23 cellular contexts compared by ENCODE assay signal in genomic region chr17:41489531-41489930, GRCh38. TPM values are rescaled to one million over a fixed set of nuclear protein-coding genes. Genes with fewer than 3 reads are reported as not detected.
A peak's percentile ranks its signal among the peaks of the same experiment; 100 is the strongest.
DNase-seq lines count a peak whose midpoint lies in the region; ATAC-seq and TF ChIP-seq lines count a peak whose summit lies in the region.
"Had no signal": no experiment of that assay in that cellular context is flagged by ENCODE, and none has a peak within 500 bp of the region (broad histone marks: within the 10 kb centered on the region; RNA-seq: fewer than 3 reads in every experiment).

KRT36 (minus strand) TSS chr17:41489910; CDS start chr17:41489864, 46 bp downstream.

- no peak within 1 kb of the TSS for H3K23ac ChIP-seq in IMR-90 (ENCODE audit: low read depth, low read length)

- H3K9me1 ChIP-seq in IMR-90 (ENCODE audit: insufficient read depth, low read length) = peaks cover 9% of the 10 kb centered on the region

- POLR2A ChIA-PET in IMR-90 (lab: Charles Lee; ENCODE audit: unreplicated experiment) = no interaction called here

- H3K56ac ChIP-seq in IMR-90 (ENCODE audit: extremely low read depth, insufficient read depth, low read length) = no peak within 1 kb of the TSS

- no peak within 1 kb of the TSS for H2BK120ac ChIP-seq in IMR-90 (ENCODE audit: low read depth, low read length)

- H3K4me1 ChIP-seq in BLaER1 treated with 17β-estradiol and CSF1 and Interleukin-3, amounts not matched to agents 10 nM and 100 nM = peaks cover 4 to 45% (median 16%) of the 10 kb centered on the region in 10 experiments; a peak in 16 of 20 replicates
- peaks cover 12% of the 10 kb centered on the region for H3K4me1 ChIP-seq in IMR-90 (ENCODE audit: control insufficient read depth, insufficient read depth, low read length)
- H3K4me1 ChIP-seq in neutrophil (ENCODE audit: control insufficient read depth in 1 of 2, insufficient read depth in 1 of 2, low read depth in 1 of 2, low read length in 1 of 2) = peaks cover 0 to 18% of the 10 kb centered on the region in 2 experiments
- H3K4me1 ChIP-seq: HAP-1 had no signal

- no peaks in the 10 kb centered on the region for H3K27me3 ChIP-seq in BLaER1 treated with 17β-estradiol and CSF1 and Interleukin-3, amounts not matched to agents 10 nM and 100 nM
- no peaks in the 10 kb centered on the region for H3K27me3 ChIP-seq in IMR-90 (ENCODE audit: control insufficient read depth, insufficient read depth, low read length)
- no peaks in the 10 kb centered on the region for H3K27me3 ChIP-seq in neutrophil

- H3K4me3 ChIP-seq in BLaER1 treated with 17β-estradiol and CSF1 and Interleukin-3, amounts not matched to agents 10 nM and 100 nM = no peak within 1 kb of the TSS
- no peak within 1 kb of the TSS for H3K4me3 ChIP-seq in IMR-90 (ENCODE audit: insufficient read depth, low read depth, low read length)
- no peak within 1 kb of the TSS for H3K4me3 ChIP-seq in neutrophil (ENCODE audit: low read depth in 1 of 2, low read length in 1 of 2)
- H3K4me3 ChIP-seq: GM23338, HAP-1 had no signal

- no peak within 1 kb of the TSS for H2BK5ac ChIP-seq in IMR-90 (ENCODE audit: low read depth, low read length, poor library complexity, severe bottlenecking)

- peak within 1 kb of the TSS in 4 of 11 experiments; percentile 6 to 71 (median 62); a peak in 7 of 22 replicates for H3K27ac ChIP-seq in BLaER1 treated with 17β-estradiol and CSF1 and Interleukin-3, amounts not matched to agents 10 nM and 100 nM
- H3K27ac ChIP-seq in IMR-90 (ENCODE audit: insufficient read depth, low read length) = no peak within 1 kb of the TSS
- H3K27ac ChIP-seq in neutrophil = peak within 1 kb of the TSS; percentile 56

- H3K9me3 Mint-ChIP-seq in activated T-helper 17 cell treated with anti-CD3 and anti-CD28 coated beads, Interleukin-2, amount 50 U/mL, for 72 hours = no peaks in the 10 kb centered on the region
- H3K9me3 Mint-ChIP-seq: GM23338 had no signal

- dilution Hi-C loops in IMR-90 (cut with HindIII; ENCODE audit: low sequenced_read_pairs, unreplicated experiment) = no loop called here

- no peak for TF ChIP-seq POLR2A in IMR-90 (IDR thresholded peaks at IDR 0.05; ENCODE audit: low read depth, low read length)

- H2AFZ ChIP-seq in IMR-90 (replicated peaks; ENCODE audit: low read length, poor library complexity) = no peak within 1 kb of the TSS
- H2AFZ ChIP-seq: GM23338 had no signal

- H3K9me3 ChIP-seq in BLaER1 treated with 17β-estradiol and CSF1 and Interleukin-3, amounts not matched to agents 10 nM and 100 nM (replicated peaks in 1 of 11) = no peaks in the 10 kb centered on the region
- H3K9me3 ChIP-seq in IMR-90 (ENCODE audit: control insufficient read depth, insufficient read depth, low read length) = no peaks in the 10 kb centered on the region
- H3K9me3 ChIP-seq in neutrophil = no peaks in the 10 kb centered on the region
- H3K9me3 ChIP-seq: HAP-1, SK-N-SH had no signal

- WGBS in IMR-90 (ENCODE audit: extremely low coverage in 2 of 2, insufficient read length in 1 of 2), 2 experiments = 88% methylated on average over 12 of the region's 12 CpGs; no CpG with 5 or more reads in 1 of the 2 experiments

- H3K4ac ChIP-seq in IMR-90 (ENCODE audit: low read depth, low read length) = no peak within 1 kb of the TSS; the same call in 1 of the 2 replicates

- in situ Hi-C loops in IMR-90 (cut with MboI; ENCODE audit: low sequenced_read_pairs) = no loop called here

- TF ChIP-seq RAD21 in IMR-90 (IDR thresholded peaks at IDR 0.05; ENCODE audit: low read length) = no peak

- no peaks in the 10 kb centered on the region for H3K36me3 ChIP-seq in BLaER1 treated with 17β-estradiol and CSF1 and Interleukin-3, amounts not matched to agents 10 nM and 100 nM
- no peaks in the 10 kb centered on the region for H3K36me3 ChIP-seq in IMR-90 (ENCODE audit: control insufficient read depth, insufficient read depth, low read length)
- H3K36me3 ChIP-seq in neutrophil = no peaks in the 10 kb centered on the region
- H3K36me3 ChIP-seq: HAP-1 had no signal

- no TSS peak for BruUV-seq in IMR-90 (replicated peaks; lab: Mats Ljungman, UMichigan)

- peak within 1 kb of the TSS; percentile 7 for H3K27ac Mint-ChIP-seq in activated T-helper 17 cell treated with anti-CD3 and anti-CD28 coated beads, Interleukin-2, amount 50 U/mL, for 72 hours
- H3K27ac Mint-ChIP-seq: CD4-positive, CD25-positive, alpha-beta regulatory T cell; GM23338 had no signal

- no peaks in the 10 kb centered on the region for H3K79me1 ChIP-seq in IMR-90 (ENCODE audit: low read depth in 1 of 2, low read length in 2 of 2)

- H4K20me1 ChIP-seq in BLaER1 treated with 17β-estradiol and CSF1 and Interleukin-3, amounts not matched to agents 10 nM and 100 nM = no peaks in the 10 kb centered on the region
- no peaks in the 10 kb centered on the region for H4K20me1 ChIP-seq in IMR-90 (ENCODE audit: insufficient read depth, low read length)

- H2BK15ac ChIP-seq in IMR-90 (ENCODE audit: low read depth, low read length) = no peak within 1 kb of the TSS

- no peak within 1 kb of the TSS for H4K5ac ChIP-seq in IMR-90 (ENCODE audit: low read depth, low read length)

- DNase-seq in IMR-90 (no peak), NCI-H345 treated with DMSO at 0.1 percent for 48 hours (lab: John Stamatoyannopoulos, UW; ENCODE audit: unreplicated experiment) (no peak)
- no peak for DNase-seq in stimulated activated naive CD4-positive, alpha-beta T cell treated with Interleukin-2 at 50 U/mL for 16 hours (lab: John Stamatoyannopoulos, UW)
- no peak for DNase-seq in stimulated activated CD4-positive, alpha-beta T cell treated with anti-CD3 and anti-CD28 coated beads, Interleukin-4, amount 100 ng/mL, for 24 hours
- DNase-seq: CD4-positive, CD25-positive, alpha-beta regulatory T cell; DND-41; Karpas-422; NCI-H1694; NCI-H2081; NCI-H2171; NCI-H345; NCI-H524 treated with DMSO at 0.1 percent for 48 hours; PC-3; RPMI8226; SHP77; SK-N-SH had no signal

- no peak within 1 kb of the TSS for H3K4me3 Mint-ChIP-seq in activated T-helper 17 cell treated with anti-CD3 and anti-CD28 coated beads, Interleukin-2, amount 50 U/mL, for 72 hours
- H3K4me3 Mint-ChIP-seq: CD4-positive, CD25-positive, alpha-beta regulatory T cell; GM23338 had no signal

- no peaks in the 10 kb centered on the region for H3K4me1 Mint-ChIP-seq in activated T-helper 17 cell treated with anti-CD3 and anti-CD28 coated beads, Interleukin-2, amount 50 U/mL, for 72 hours
- H3K4me1 Mint-ChIP-seq: GM23338 had no signal

- H3K18ac ChIP-seq in IMR-90 (ENCODE audit: low read depth, low read length) = no peak within 1 kb of the TSS

- no peak within 1 kb of the TSS for H3K14ac ChIP-seq in IMR-90 (replicated peaks; ENCODE audit: low read depth, low read length)

- intact Hi-C loops in IMR-90 (cut with micrococcal nuclease) = no loop called here

- H3K36me3 Mint-ChIP-seq in activated T-helper 17 cell treated with anti-CD3 and anti-CD28 coated beads, Interleukin-2, amount 50 U/mL, for 72 hours (ENCODE audit: low read depth) = no peaks in the 10 kb centered on the region
- H3K36me3 Mint-ChIP-seq: CD4-positive, CD25-positive, alpha-beta regulatory T cell had no signal

- no peaks in the 10 kb centered on the region for H3K27me3 Mint-ChIP-seq in activated T-helper 17 cell treated with anti-CD3 and anti-CD28 coated beads, Interleukin-2, amount 50 U/mL, for 72 hours

- H2AK5ac ChIP-seq in IMR-90 (ENCODE audit: low read depth, low read length) = 0 out of 2 replicates have a peak within 1 kb of the TSS, but pooled peaks have one; percentile 7

- no peak within 1 kb of the TSS for H4K8ac ChIP-seq in IMR-90 (ENCODE audit: low read depth in 2 of 2, low read length in 2 of 2)

- H2BK20ac ChIP-seq in IMR-90 (ENCODE audit: low read depth, low read length) = no peak within 1 kb of the TSS

- H2AK9ac ChIP-seq in IMR-90 (replicated peaks; ENCODE audit: low read depth, low read length, poor library complexity) = no peak within 1 kb of the TSS

- CTCF ChIA-PET in IMR-90 (lab: Yijun Ruan, JAX) = no interaction called here

- peak within 1 kb of the TSS; percentile 18; the same call in 1 of the 2 replicates for H4K91ac ChIP-seq in IMR-90 (ENCODE audit: insufficient read depth, low read depth, low read length)

- no peak for TF ChIP-seq CTCF in IMR-90 (conservative IDR thresholded peaks at IDR 0.05; ENCODE audit: low read depth, low read length)
- TF ChIP-seq CTCF in neutrophil (IDR thresholded peaks at IDR 0.05) = no peak

- no peak for ATAC-seq in IMR-90 (ENCODE audit: low read depth)
- no peak for ATAC-seq in activated T-helper 17 cell treated with anti-CD3 and anti-CD28 coated beads, Interleukin-2, amount 50 U/mL, for 72 hours (replicated peaks)
- ATAC-seq: GM23338, PC-3 had no signal

- peak within 1 kb of the TSS in 2 of 11 experiments; percentile 7 to 50; a peak in 3 of 22 replicates for H3K9ac ChIP-seq in BLaER1 treated with 17β-estradiol and CSF1 and Interleukin-3, amounts not matched to agents 10 nM and 100 nM
- H3K9ac ChIP-seq in IMR-90 (ENCODE audit: low read depth, low read length) = no peak within 1 kb of the TSS
- H3K9ac ChIP-seq: SK-N-SH had no signal

- H3K4me2 ChIP-seq in BLaER1 treated with 17β-estradiol and CSF1 and Interleukin-3, amounts not matched to agents 10 nM and 100 nM = peak within 1 kb of the TSS in 10 of 11 experiments; percentile 12 to 79 (median 52); a peak in 17 of 22 replicates
- no peak within 1 kb of the TSS for H3K4me2 ChIP-seq in IMR-90 (ENCODE audit: low read depth, low read length)
- H3K4me2 ChIP-seq: GM23338, SK-N-SH had no signal

TF ChIP-seq in IMR-90, 13 proteins besides CTCF, POLR2A, EP300 and RAD21 (continues in another document):
- TF ChIP-seq MAZ (IDR thresholded peaks at IDR 0.05; ENCODE audit: borderline replicate concordance, low read depth, low read length) = no peak
- no peak for TF ChIP-seq RFX5 (IDR thresholded peaks at IDR 0.05; ENCODE audit: low read depth, low read length)
- TF ChIP-seq, protein P1, sequence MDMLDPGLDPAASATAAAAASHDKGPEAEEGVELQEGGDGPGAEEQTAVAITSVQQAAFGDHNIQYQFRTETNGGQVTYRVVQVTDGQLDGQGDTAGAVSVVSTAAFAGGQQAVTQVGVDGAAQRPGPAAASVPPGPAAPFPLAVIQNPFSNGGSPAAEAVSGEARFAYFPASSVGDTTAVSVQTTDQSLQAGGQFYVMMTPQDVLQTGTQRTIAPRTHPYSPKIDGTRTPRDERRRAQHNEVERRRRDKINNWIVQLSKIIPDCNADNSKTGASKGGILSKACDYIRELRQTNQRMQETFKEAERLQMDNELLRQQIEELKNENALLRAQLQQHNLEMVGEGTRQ (IDR thresholded peaks at IDR 0.05; ENCODE audit: low read depth, low read length) = no peak
- TF ChIP-seq SMC3 (IDR thresholded peaks at IDR 0.05; ENCODE audit: low read depth, low read length) = no peak
- TF ChIP-seq MXI1 (IDR thresholded peaks at IDR 0.05; ENCODE audit: borderline replicate concordance, low read depth, low read length) = no peak
- no peak for TF ChIP-seq RCOR1 (IDR thresholded peaks at IDR 0.05; ENCODE audit: insufficient replicate concordance, low read length)
- TF ChIP-seq BHLHE40 (IDR thresholded peaks at IDR 0.05; ENCODE audit: low read depth, low read length) = no peak
- TF ChIP-seq NFE2L2 (IDR thresholded peaks at IDR 0.05; ENCODE audit: low read depth, low read length) = no peak

RNA-seq across cellular contexts. Expression of gene KRT36, which starts in this region (rescaled TPM):
- total RNA-seq in IMR-90 (2012; rRNA removed) = not detected in 2 replicates
- not detected in 2 replicates for polyA plus RNA-seq in IMR-90 (2012; rRNA removed)
- 0.03 TPM in 1 of 2 replicates, not detected in the other for polyA plus RNA-seq in IMR-90 (2012; cell fraction: cytosol; rRNA removed)
- not detected in 2 replicates for polyA plus RNA-seq in IMR-90 (2012; cell fraction: nucleus; rRNA removed; ENCODE audit: low replicate concordance)
- total RNA-seq in activated T-helper 17 cell treated with anti-CD3 and anti-CD28 coated beads, Interleukin-2, amount 50 U/mL, for 72 hours = not detected
- total RNA-seq: CD4-positive, CD25-positive, alpha-beta regulatory T cell; G401; GM23338; MCF 10A; PC-3 had no signal
- polyA plus RNA-seq: CD4-positive, CD25-positive, alpha-beta regulatory T cell; GM23338; SK-N-SH had no signal
